In the genomic region with DNA sequence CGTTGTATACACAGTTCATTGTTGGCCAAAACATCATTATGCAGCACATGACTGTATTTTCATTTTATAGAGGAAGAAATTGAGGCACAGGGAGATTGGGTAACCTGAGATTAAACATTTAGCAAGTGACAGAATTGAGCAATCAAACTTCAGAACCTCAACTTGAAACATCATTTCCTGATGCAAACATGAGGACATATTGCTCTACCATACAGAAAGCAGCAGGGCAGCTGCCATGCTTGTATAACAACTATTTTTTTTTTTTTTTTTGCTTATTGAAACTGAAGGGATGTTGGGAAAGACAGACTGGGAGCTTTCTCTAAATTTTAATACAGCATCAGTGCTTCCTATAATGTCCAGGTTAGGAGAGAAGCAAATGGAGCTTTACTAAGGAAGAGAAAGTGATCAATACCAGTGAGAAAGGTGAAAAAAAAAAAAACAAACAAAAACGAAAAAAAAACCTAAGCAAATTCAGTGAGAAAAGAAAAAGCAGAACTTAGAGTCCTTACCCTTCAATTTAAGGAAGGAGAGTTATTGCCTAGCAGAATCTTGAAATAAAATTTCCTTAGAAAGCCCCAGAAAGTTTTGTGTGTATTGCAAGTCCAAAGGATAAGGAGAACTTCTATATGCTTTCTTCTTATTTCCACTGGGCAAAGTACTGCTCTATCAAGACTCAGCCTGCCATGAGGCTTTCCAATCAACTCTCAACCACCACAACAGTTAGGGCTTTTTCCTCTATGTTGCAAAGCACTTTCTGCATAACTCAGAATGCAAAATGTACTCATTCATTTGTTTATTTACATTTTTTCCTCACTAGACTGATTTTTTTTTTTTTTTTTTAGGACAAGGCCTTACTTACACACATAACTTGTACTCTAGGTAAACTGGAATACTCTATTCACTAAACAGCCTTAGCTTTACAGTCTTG, we compare ENCODE assay signal across 12 cellular contexts. TPM values are rescaled to one million over a fixed set of nuclear protein-coding genes. Genes with fewer than 3 reads are reported as not detected.
A peak's percentile ranks its signal among the peaks of the same experiment; 100 is the strongest.
DNase-seq lines count a peak whose midpoint lies in the region; ATAC-seq and TF ChIP-seq lines count a peak whose summit lies in the region.
"Had no signal": no experiment of that assay in that cellular context is flagged by ENCODE, and none has a peak within 500 bp of the region (broad histone marks: within the 10 kb centered on the region; RNA-seq: fewer than 3 reads in every experiment).

No MANE protein-coding gene starts in this region.

- peaks cover 0 to 61% (median 36%) of the 10 kb centered on the region in 6 donors for H3K4me1 ChIP-seq in spleen

- no peak for TF ChIP-seq CTCF in spleen (IDR thresholded peaks at IDR 0.05 in 8 of 11, conservative IDR thresholded peaks at IDR 0.05 in 3 of 11)

- intact Hi-C loops in activated CD4-positive, alpha-beta T cell treated with anti-CD3 and anti-CD28 coated beads, Interleukin-2, amount 10 ng/mL, durations not matched to agents 24 days and 14 days (cut with micrococcal nuclease) = no loop called here
- intact Hi-C loops in spleen (cut with DNase I; ENCODE audit: low total_unique reads) = no loop called here

- 38 to 65% (median 60%) methylated on average over 2 of the region's 2 CpGs for WGBS in spleen, 5 donors

- peak overlapping the region in 1 of 8 donors; percentile 21 for H3K4me3 ChIP-seq in spleen

- peaks cover 40% of the 10 kb centered on the region for H3K36me3 Mint-ChIP-seq in activated CD4-positive, alpha-beta T cell treated with anti-CD3 and anti-CD28 coated beads, Interleukin-2, amount 10 ng/mL, durations not matched to agents 24 days and 14 days (ENCODE audit: low read depth)
- peaks cover 75% of the 10 kb centered on the region for H3K36me3 Mint-ChIP-seq in activated T-helper 17 cell treated with anti-CD3 and anti-CD28 coated beads, Interleukin-2, amount 50 U/mL, for 72 hours (ENCODE audit: low read depth)

- peaks cover 0 to 40% (median 30%) of the 10 kb centered on the region in 8 donors for H3K9me3 ChIP-seq in spleen

- DNase-seq in activated CD4-positive, alpha-beta T cell treated with anti-CD3 and anti-CD28 coated beads, Interleukin-2, amount 10 ng/mL, durations not matched to agents 24 days and 14 days = no peak
- DNase-seq in activated CD4-positive, alpha-beta T cell treated with anti-CD3 and anti-CD28 coated beads for 1 hour = no peak
- DNase-seq in KG1 (lab: John Stamatoyannopoulos, UW) (peak; percentile 35), spleen (no peak), dedifferentiated amniotic fluid mesenchymal stem cell (ENCODE audit: extremely low spot score) (no peak), epidermal melanocyte (ENCODE audit: insufficient read length, low spot score) (no peak)
- DNase-seq: ACHN; foreskin melanocyte; NCI-H510A treated with DMSO at 0.1 percent for 48 hours; stimulated activated naive CD4-positive, alpha-beta T cell had no signal

- H3K27ac ChIP-seq in spleen = peak overlapping the region in 7 of 8 donors; percentile 43 to 100 (median 81)

- ATAC-seq in activated T-helper 17 cell treated with anti-CD3 and anti-CD28 coated beads, Interleukin-2, amount 50 U/mL, for 72 hours (replicated peaks) = peak; percentile 31
- ATAC-seq in HG03159 (IDR thresholded peaks at IDR 0.05; ENCODE audit: unreplicated experiment) = no peak

- H3K27me3 Mint-ChIP-seq in activated CD4-positive, alpha-beta T cell treated with anti-CD3 and anti-CD28 coated beads, Interleukin-2, amount 10 ng/mL, durations not matched to agents 24 days and 14 days = no peaks in the 10 kb centered on the region
- H3K27me3 Mint-ChIP-seq in activated T-helper 17 cell treated with anti-CD3 and anti-CD28 coated beads, Interleukin-2, amount 50 U/mL, for 72 hours = no peaks in the 10 kb centered on the region

- peaks cover 0 to 49% (median 2%) of the 10 kb centered on the region in 6 donors for H3K36me3 ChIP-seq in spleen

- H3K27ac Mint-ChIP-seq in activated CD4-positive, alpha-beta T cell treated with anti-CD3 and anti-CD28 coated beads, Interleukin-2, amount 10 ng/mL, durations not matched to agents 24 days and 14 days = peak overlapping the region; percentile 17
- H3K27ac Mint-ChIP-seq in activated T-helper 17 cell treated with anti-CD3 and anti-CD28 coated beads, Interleukin-2, amount 50 U/mL, for 72 hours = peak overlapping the region; percentile 18

- no peak for TF ChIP-seq POLR2A in spleen (IDR thresholded peaks at IDR 0.05)

- H3K4me3 Mint-ChIP-seq in activated CD4-positive, alpha-beta T cell treated with anti-CD3 and anti-CD28 coated beads, Interleukin-2, amount 10 ng/mL, durations not matched to agents 24 days and 14 days = peak overlapping the region; percentile 29
- H3K4me3 Mint-ChIP-seq in activated T-helper 17 cell treated with anti-CD3 and anti-CD28 coated beads, Interleukin-2, amount 50 U/mL, for 72 hours = peak overlapping the region; percentile 4

- H3K27me3 ChIP-seq in spleen (replicated peaks in 1 of 7) = no peaks in the 10 kb centered on the region

- peaks cover 12% of the 10 kb centered on the region for H3K9me3 Mint-ChIP-seq in activated CD4-positive, alpha-beta T cell treated with anti-CD3 and anti-CD28 coated beads, Interleukin-2, amount 10 ng/mL, durations not matched to agents 24 days and 14 days
- H3K9me3 Mint-ChIP-seq in activated T-helper 17 cell treated with anti-CD3 and anti-CD28 coated beads, Interleukin-2, amount 50 U/mL, for 72 hours = peaks cover 8% of the 10 kb centered on the region

- peaks cover 45% of the 10 kb centered on the region for H3K4me1 Mint-ChIP-seq in activated CD4-positive, alpha-beta T cell treated with anti-CD3 and anti-CD28 coated beads, Interleukin-2, amount 10 ng/mL, durations not matched to agents 24 days and 14 days
- H3K4me1 Mint-ChIP-seq in activated T-helper 17 cell treated with anti-CD3 and anti-CD28 coated beads, Interleukin-2, amount 50 U/mL, for 72 hours = peaks cover 23% of the 10 kb centered on the region

RNA-seq across cellular contexts. Expression of gene BTG1, which starts 21.6 kb away (rescaled TPM):
- total RNA-seq in activated CD4-positive, alpha-beta T cell treated with anti-CD3 and anti-CD28 coated beads, Interleukin-2, amount 10 ng/mL, durations not matched to agents 24 days and 14 days = 84.2 and 90.8 TPM in 2 replicates
- 100 to 1,000 TPM; 131 to 648 TPM for total RNA-seq in activated T-helper 17 cell treated with anti-CD3 and anti-CD28 coated beads, Interleukin-2, amount 50 U/mL, for 72 hours
- total RNA-seq in spleen = 100 to 1,000 TPM; 171 to 358 (median 256) TPM
- 100 to 1,000 TPM; 122 to 228 (median 132) TPM for polyA plus RNA-seq in spleen
